Comparison of ENCODE assay signal across 1 cellular context in genomic region chr18:51447351-51447896, GRCh38.
TF ChIP-seq lines count a peak whose summit lies in the region.

No MANE protein-coding gene starts in this region.

TF ChIP-seq in H1, 55 proteins besides CTCF, POLR2A, EP300 and RAD21:
- TF ChIP-seq CHD7 (IDR thresholded peaks at IDR 0.05; ENCODE audit: insufficient replicate concordance, low read length) (no peak), SIRT6 (IDR thresholded peaks at IDR 0.05; ENCODE audit: low read length) (no peak), SRF (IDR thresholded peaks at IDR 0.05; ENCODE audit: low read depth, low read length) (no peak), KDM5A (IDR thresholded peaks at IDR 0.05; ENCODE audit: low read length) (no peak), POLR2AphosphoS5 (IDR thresholded peaks at IDR 0.05; ENCODE audit: low read depth, low read length) (no peak), ATF2 (IDR thresholded peaks at IDR 0.05; ENCODE audit: low read length) (no peak), ATF3 (IDR thresholded peaks at IDR 0.05; ENCODE audit: insufficient read depth, low read depth, low read length) (no peak), ASH2L (IDR thresholded peaks at IDR 0.05; ENCODE audit: low read length) (no peak), NRF1 (IDR thresholded peaks at IDR 0.05; ENCODE audit: low read depth, low read length) (no peak), TCF12 (IDR thresholded peaks at IDR 0.05; ENCODE audit: low read depth, low read length) (no peak), TEAD4 (IDR thresholded peaks at IDR 0.05; ENCODE audit: low read depth, low read length) (no peak)
